In the genomic region with DNA sequence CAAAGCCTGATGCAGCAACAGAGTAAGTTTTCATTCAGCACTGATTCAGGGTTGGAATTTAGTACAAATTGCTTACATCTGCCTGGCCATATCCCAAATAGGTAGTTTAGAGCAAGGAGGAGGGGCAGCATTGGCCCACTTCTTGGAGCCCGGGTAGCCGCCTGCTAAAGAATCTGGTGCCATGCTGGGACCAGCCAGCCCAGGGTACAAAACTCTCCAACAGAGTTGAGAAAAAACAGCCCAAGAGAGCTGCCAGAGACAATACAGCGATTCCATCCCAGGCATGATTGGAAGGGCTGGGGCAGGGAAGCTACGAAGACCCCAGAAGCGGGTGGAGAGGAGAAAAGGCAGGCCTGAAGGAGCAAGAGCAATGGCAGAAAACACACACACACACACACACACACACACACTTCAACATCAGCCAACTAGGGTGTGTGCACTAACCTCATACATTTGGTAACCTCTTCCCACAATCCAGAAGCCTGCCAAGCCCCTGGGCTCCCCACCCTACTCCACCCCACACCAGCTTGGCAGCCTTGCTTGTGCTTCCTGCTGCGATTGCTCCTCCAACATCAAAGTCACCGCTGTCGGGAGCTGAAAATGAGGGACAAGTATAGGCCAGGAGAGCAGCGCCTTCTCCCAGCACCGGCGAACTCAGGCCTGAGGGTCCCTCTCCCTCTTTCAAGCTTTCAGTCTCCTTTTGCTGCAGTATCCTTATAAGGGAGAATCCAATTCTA, we compare ENCODE assay signal across 8 cellular contexts. TPM values are rescaled to one million over a fixed set of nuclear protein-coding genes. Genes with fewer than 3 reads are reported as not detected.
DNase-seq lines count a peak whose midpoint lies in the region; ATAC-seq, FAIRE-seq and TF ChIP-seq lines count a peak whose summit lies in the region.

No MANE protein-coding gene starts in this region.

- H3F3A ChIP-seq in SU-DHL-6 (ENCODE audit: insufficient read depth), result peaks cover 4% of the 10 kb centered on the region

- RAD21 ChIA-PET in HCT116 (lab: Charles Lee; ENCODE audit: low non-redundant PET in 1 of 2, low total read pairs in 2 of 2, uncharacterized antibody in 2 of 2, unreplicated experiment in 2 of 2), result interaction anchor here (0.9 to 1.9 kb wide), 3 partner anchors 10 to 47 kb away, joined by 3 to 8 read pairs (median 3); no protein-coding TSS in a partner anchor

- H3K27ac Mint-ChIP-seq in mesothelial cell of epicardium, result peak overlapping the region; percentile 98

- no peak overlapping the region for H2AK5ac ChIP-seq in H1 (ENCODE audit: low read depth, low read length)

- TF ChIP-seq CTCF in HCT116 (IDR thresholded peaks at IDR 0.05 in 2 of 3, conservative IDR thresholded peaks at IDR 0.05 in 1 of 3; ENCODE audit: borderline replicate concordance in 1 of 3, insufficient read depth in 1 of 3, low read depth in 2 of 3, low read length in 2 of 3), result no peak
- no peak for TF ChIP-seq CTCF in SU-DHL-6 (IDR thresholded peaks at IDR 0.05; ENCODE audit: insufficient read depth, low read length, poor library complexity, severe bottlenecking)
- TF ChIP-seq CTCF in H1 (IDR thresholded peaks at IDR 0.05; ENCODE audit: control extremely low read depth in 1 of 3, insufficient read depth in 1 of 3, low read depth in 1 of 3, low read length in 3 of 3), result no peak
- no peak for TF ChIP-seq CTCF in mesothelial cell of epicardium (IDR thresholded peaks at IDR 0.05; ENCODE audit: unreplicated experiment)
- TF ChIP-seq CTCF in upper lobe of right lung (IDR thresholded peaks at IDR 0.05), result no peak
- no peak for TF ChIP-seq CTCF in GM20000 (IDR thresholded peaks at IDR 0.05; ENCODE audit: extremely low read depth, missing control alignments)

- H3K79me2 ChIP-seq in HCT116 (ENCODE audit: insufficient read depth, low read length) (no peaks in the 10 kb centered on the region; the same call in 1 of the 2 replicates), SU-DHL-6 (ENCODE audit: insufficient read depth, low read length) (no peaks in the 10 kb centered on the region), H1 (ENCODE audit: control insufficient read depth in 1 of 2, insufficient read depth in 2 of 2, low read length in 2 of 2) (peaks cover 0 to 20% of the 10 kb centered on the region in 2 experiments; a peak in 2 of 4 replicates)

- H3K36me3 ChIP-seq in HCT116 (ENCODE audit: control insufficient read depth in 1 of 2, insufficient read depth in 2 of 2, low read length in 2 of 2) (no peaks in the 10 kb centered on the region), SU-DHL-6 (ENCODE audit: low read length) (no peaks in the 10 kb centered on the region), H1 (ENCODE audit: control insufficient read depth in 2 of 4, insufficient read depth in 4 of 4, low read length in 3 of 4) (no peaks in the 10 kb centered on the region), upper lobe of right lung (no peaks in the 10 kb centered on the region)

- H2BK20ac ChIP-seq in H1 (ENCODE audit: low read length), result no peak overlapping the region

- H3K4me1 ChIP-seq in HCT116 (ENCODE audit: control insufficient read depth in 1 of 2, insufficient read depth in 2 of 2, low read length in 2 of 2) (peaks cover 17 to 36% of the 10 kb centered on the region in 2 experiments), H1 (replicated peaks in 1 of 4; ENCODE audit: control insufficient read depth in 3 of 4, insufficient read depth in 4 of 4, low read length in 3 of 4) (peaks cover 0 to 14% (median 6%) of the 10 kb centered on the region in 4 experiments; a peak in 5 of 7 replicates), upper lobe of right lung (peaks cover 37% of the 10 kb centered on the region)

- H3K27me3 Mint-ChIP-seq in mesothelial cell of epicardium (ENCODE audit: low read depth), result no peaks in the 10 kb centered on the region

- no peak overlapping the region for H3K56ac ChIP-seq in H1 (replicated peaks; ENCODE audit: insufficient read length, low read depth, low read length)

- peak overlapping the region; percentile 45 for H2BK12ac ChIP-seq in H1 (ENCODE audit: low read depth, low read length)

- no peaks in the 10 kb centered on the region for H4K20me1 ChIP-seq in HCT116 (ENCODE audit: insufficient read depth)
- no peaks in the 10 kb centered on the region for H4K20me1 ChIP-seq in SU-DHL-6 (ENCODE audit: low read depth, low read length)
- H4K20me1 ChIP-seq in H1 (replicated peaks in 1 of 2; ENCODE audit: control insufficient read depth in 1 of 2, insufficient read depth in 2 of 2, low read length in 2 of 2), result no peaks in the 10 kb centered on the region

- 19% methylated on average over 11 of the region's 11 CpGs; no CpG with 5 or more reads in 1 of the 2 experiments for WGBS in H1 (ENCODE audit: extremely low coverage in 1 of 2, insufficient coverage in 1 of 2, insufficient read length in 1 of 2, insufficient replicate concordance in 2 of 2, low coverage in 1 of 2, low lambda C conversion rate in 2 of 2, missing lambda C conversion rate in 1 of 2), 2 experiments

- H3K27ac ChIP-seq in HCT116 (ENCODE audit: low read depth, low read length) (peak overlapping the region; percentile 97), SU-DHL-6 (ENCODE audit: low read depth, low read length) (no peak overlapping the region), H1 (ENCODE audit: low read depth, low read length) (no peak overlapping the region), upper lobe of right lung (peak overlapping the region; percentile 87)

- no peak for TF ChIP-seq RAD21 in HCT116 (IDR thresholded peaks at IDR 0.05; ENCODE audit: low read depth)
- no peak for TF ChIP-seq RAD21 in H1 (IDR thresholded peaks at IDR 0.05 in 1 of 2, conservative IDR thresholded peaks at IDR 0.05 in 1 of 2; ENCODE audit: low read depth in 2 of 2, low read length in 2 of 2)

- H3K27me3 ChIP-seq in HCT116 (ENCODE audit: insufficient read depth, low read length), result no peaks in the 10 kb centered on the region
- no peaks in the 10 kb centered on the region for H3K27me3 ChIP-seq in SU-DHL-6 (ENCODE audit: low read length)
- H3K27me3 ChIP-seq in H1 (replicated peaks in 1 of 4; ENCODE audit: control insufficient read depth in 3 of 4, extremely low read depth in 1 of 4, insufficient read depth in 3 of 4, low read length in 3 of 4), result peaks cover 0 to 3% (median under 1%) of the 10 kb centered on the region in 4 experiments; a peak in 2 of 7 replicates
- H3K27me3 ChIP-seq in upper lobe of right lung, result no peaks in the 10 kb centered on the region

- no peak for TF ChIP-seq POLR2A in HCT116 (IDR thresholded peaks at IDR 0.05; ENCODE audit: borderline replicate concordance, extremely low read depth, insufficient read depth, insufficient read length)
- no peak for TF ChIP-seq POLR2A in H1 (IDR thresholded peaks at IDR 0.05; ENCODE audit: control extremely low read depth in 1 of 2, low read depth in 2 of 2, low read length in 2 of 2)

- ATAC-seq in HCT116, result peak; percentile 17
- peak; percentile 65 for ATAC-seq in upper lobe of right lung

- H4K8ac ChIP-seq in H1 (ENCODE audit: extremely low read depth, insufficient read depth, low read length), result no peak overlapping the region

- FAIRE-seq in H1 (lab: Jason Lieb, UNC), result no peak

- H2BK120ac ChIP-seq in H1 (replicated peaks; ENCODE audit: low read depth, low read length), result no peak overlapping the region

- H3K4me3 Mint-ChIP-seq in mesothelial cell of epicardium, result peak overlapping the region; percentile 90

- peaks cover 29% of the 10 kb centered on the region for H3K4me1 Mint-ChIP-seq in mesothelial cell of epicardium

- intact Hi-C loops in HCT116 (cut with micrococcal nuclease) (no loop called here), upper lobe of right lung (cut with DNase I) (loop anchor here (5.0 kb wide), 1 partner anchor 46 kb away; no protein-coding TSS in a partner anchor)

- H3K23ac ChIP-seq in H1 (ENCODE audit: insufficient read length), result no peak overlapping the region

- H4K5ac ChIP-seq in H1 (ENCODE audit: insufficient read length, low read depth, low read length), result no peak overlapping the region

- no peaks in the 10 kb centered on the region for H3K9me2 ChIP-seq in HCT116 (ENCODE audit: insufficient read depth)
- H3K9me2 ChIP-seq in SU-DHL-6 (replicated peaks; ENCODE audit: insufficient read depth, low read length), result no peaks in the 10 kb centered on the region

- peak overlapping the region; percentile 54; the same call in 1 of the 2 replicates for H2BK5ac ChIP-seq in H1 (ENCODE audit: low read depth, low read length)

- peak overlapping the region; percentile 2 for H4K91ac ChIP-seq in H1 (replicated peaks; ENCODE audit: insufficient read length, low read length)

- no peak overlapping the region for H3K14ac ChIP-seq in H1 (ENCODE audit: insufficient read length)

- no peaks in the 10 kb centered on the region for H3K9me3 Mint-ChIP-seq in mesothelial cell of epicardium

- H3K9me3 ChIP-seq in HCT116 (ENCODE audit: control insufficient read depth in 1 of 2, insufficient read depth in 1 of 2, low read depth in 1 of 2, low read length in 2 of 2) (no peaks in the 10 kb centered on the region), SU-DHL-6 (ENCODE audit: insufficient read depth, low read length) (no peaks in the 10 kb centered on the region), H1 (ENCODE audit: insufficient read depth in 2 of 2, low read depth in 1 of 2, low read length in 1 of 2) (no peaks in the 10 kb centered on the region), upper lobe of right lung (no peaks in the 10 kb centered on the region)

- H3K9ac ChIP-seq in HCT116 (ENCODE audit: low read length), result peak overlapping the region; percentile 87
- H3K9ac ChIP-seq in SU-DHL-6 (ENCODE audit: low read length), result no peak overlapping the region
- H3K9ac ChIP-seq in H1 (replicated peaks in 1 of 4; ENCODE audit: extremely low read depth in 1 of 4, low read depth in 3 of 4, low read length in 3 of 4), result peak overlapping the region in 3 of 4 experiments; percentile 13 to 86 (median 77); a peak in 6 of 7 replicates

- H3K79me1 ChIP-seq in H1 (ENCODE audit: low read depth, low read length), result no peaks in the 10 kb centered on the region

- H3K4ac ChIP-seq in H1 (replicated peaks; ENCODE audit: insufficient read length, low read depth, low read length), result peak overlapping the region; percentile 34

- H3K4me3 ChIP-seq in HCT116 (replicated peaks in 1 of 2; ENCODE audit: low read depth in 1 of 2, low read length in 2 of 2) (peak overlapping the region; percentile 80 to 94), SU-DHL-6 (ENCODE audit: insufficient read depth, low read length, poor library complexity, severe bottlenecking) (no peak overlapping the region), H1 (ENCODE audit: extremely low read depth in 1 of 4, insufficient read depth in 2 of 4, low read depth in 3 of 4, low read length in 4 of 4) (peak overlapping the region; percentile 82 to 96 (median 94)), upper lobe of right lung (peak overlapping the region; percentile 62)

- peaks cover 3% of the 10 kb centered on the region for H3K36me3 Mint-ChIP-seq in mesothelial cell of epicardium

- H3K18ac ChIP-seq in H1 (ENCODE audit: extremely low read depth, low read length), result peak overlapping the region; percentile 87

- H3K4me2 ChIP-seq in HCT116 (ENCODE audit: low read length), result peak overlapping the region; percentile 100
- peak overlapping the region; percentile 63 for H3K4me2 ChIP-seq in SU-DHL-6 (ENCODE audit: low read depth, low read length, poor library complexity, severe bottlenecking)
- H3K4me2 ChIP-seq in H1 (ENCODE audit: insufficient read depth in 1 of 2, low read depth in 2 of 2, low read length in 2 of 2), result peak overlapping the region; percentile 80 to 94

- POLR2A ChIA-PET in HCT116 (lab: Charles Lee) (interaction anchor here (1.0 to 2.6 kb wide), 6 partner anchors 13 to 76 kb away, joined by 3 to 14 read pairs (median 5); partner anchors contain the start of gene MDM4), H1 (lab: Charles Lee; ENCODE audit: partially characterized antibody) (interaction anchor here (1.1 to 6.3 kb wide), 19 partner anchors 8 to 86 kb away, joined by 3 to 56 read pairs (median 13); partner anchors contain the start of gene MDM4)

- peaks cover 15% of the 10 kb centered on the region for H3K23me2 ChIP-seq in H1 (ENCODE audit: low read depth, low read length)

- CTCF ChIA-PET in HCT116 (lab: Charles Lee), result interaction anchor here (1.0 to 3.4 kb wide), 11 partner anchors 8 to 331 kb away, joined by 3 to 18 read pairs (median 5); no protein-coding TSS in a partner anchor
- CTCF ChIA-PET in H1 (lab: Charles Lee; ENCODE audit: partially characterized antibody), result interaction anchor here (0.9 to 49.0 kb wide), 10 partner anchors 11 to 286 kb away, joined by 3 to 2124 read pairs (median 6); no protein-coding TSS in a partner anchor

- DNase-seq in AG20443 (ENCODE audit: low spot score), result peak; percentile 83
- no peak for DNase-seq in HCT116 (ENCODE audit: low read depth, low spot score)
- DNase-seq in H1 (ENCODE audit: low read depth in 1 of 2, low spot score in 2 of 2), result peak in 1 of 2 experiments; percentile 74
- peak in 1 of 2 experiments; percentile 50 for DNase-seq in mesothelial cell of epicardium (ENCODE audit: low spot score in 2 of 2, unreplicated experiment in 2 of 2)
- DNase-seq in upper lobe of right lung, result peak; percentile 87
- DNase-seq in NCI-H1436 treated with DMSO at 0.1 percent for 48 hours (lab: John Stamatoyannopoulos, UW), result no peak
- DNase-seq in GM20000 (ENCODE audit: low spot score), result no peak

- TF ChIP-seq EP300 in H1 (IDR thresholded peaks at IDR 0.05; ENCODE audit: borderline replicate concordance in 1 of 2, low read depth in 2 of 2, low read length in 2 of 2), result no peak

- no peak overlapping the region for H2AFZ ChIP-seq in HCT116 (ENCODE audit: low read depth, low read length, poor library complexity, severe bottlenecking)
- no peak overlapping the region for H2AFZ ChIP-seq in SU-DHL-6 (ENCODE audit: low read depth, low read length, severe bottlenecking)
- H2AFZ ChIP-seq in H1 (ENCODE audit: low read length), result no peak overlapping the region

- no TSS peak for BruUV-seq in HCT116 (replicated peaks; lab: Mats Ljungman, UMichigan)

- H2BK15ac ChIP-seq in H1 (ENCODE audit: low read length), result no peak overlapping the region

RNA-seq across cellular contexts. Expression of gene PIK3C2B, which starts 1.3 kb away (rescaled TPM):
- total RNA-seq in HCT116 (2021; ENCODE audit: unreplicated experiment) (17.4 TPM), mesothelial cell of epicardium (36.3 to 39.6 TPM (median 39.5 TPM) in 3 replicates), upper lobe of right lung (47.3 TPM)
- polyA plus RNA-seq in HCT116 (2012), result 6.9 and 8.9 TPM in 2 replicates
- 36.7 and 36.9 TPM in 2 replicates for total RNA-seq in H1 (2021; fragmentation: NEBNext Ultra II Directional; extraction: Animal tissue kit (Norgen Biotek cat#: 25700))
- 20.4 and 26.0 TPM in 2 replicates for polyA plus RNA-seq in H1 (2011; rRNA removed)
- polyA plus RNA-seq in H1 (2011; cell fraction: cytosol; rRNA removed), result 15.9 TPM
- polyA plus RNA-seq in H1 (2011; cell fraction: nucleus; rRNA removed), result 30.4 TPM
- 11.3 to 13.9 TPM (median 12.5 TPM) in 4 replicates for polyA plus RNA-seq in H1 (2012, experiment 1 of 2)
- 8.4 TPM for polyA plus RNA-seq in H1 (2012, experiment 2 of 2)
- 8.5 TPM for polyA plus RNA-seq in H1 (2013, experiment 1 of 2)
- polyA plus RNA-seq in H1 (2013, experiment 2 of 2), result 7.8 TPM
- 44.4 and 55.8 TPM in 2 replicates for polyA minus RNA-seq in H1 (2011; rRNA and poly(A)+ RNA removed)
- polyA minus RNA-seq in H1 (2011; cell fraction: cytosol; rRNA and poly(A)+ RNA removed), result 30.4 TPM
- polyA minus RNA-seq in H1 (2011; cell fraction: nucleus; rRNA and poly(A)+ RNA removed), result 37.1 TPM

RNA-seq across cellular contexts. Expression of gene MDM4, which starts 22.9 kb away (rescaled TPM):
- total RNA-seq in HCT116 (2021; ENCODE audit: unreplicated experiment) (79.5 TPM), mesothelial cell of epicardium (132 to 154 TPM (median 136 TPM) in 3 replicates), upper lobe of right lung (84.5 TPM)
- polyA plus RNA-seq in HCT116 (2012), result 12.9 and 14.7 TPM in 2 replicates
- total RNA-seq in H1 (2021; fragmentation: NEBNext Ultra II Directional; extraction: Animal tissue kit (Norgen Biotek cat#: 25700)), result 81.7 and 84.9 TPM in 2 replicates
- polyA plus RNA-seq in H1 (2011; rRNA removed), result 10.0 and 10.8 TPM in 2 replicates
- 12.8 TPM for polyA plus RNA-seq in H1 (2011; cell fraction: cytosol; rRNA removed)
- 23.1 TPM for polyA plus RNA-seq in H1 (2011; cell fraction: nucleus; rRNA removed)
- 9.8 to 13.2 TPM (median 11.4 TPM) in 4 replicates for polyA plus RNA-seq in H1 (2012, experiment 1 of 2)
- polyA plus RNA-seq in H1 (2012, experiment 2 of 2), result 2.0 TPM
- polyA plus RNA-seq in H1 (2013, experiment 1 of 2), result 20.5 TPM
- 18.6 TPM for polyA plus RNA-seq in H1 (2013, experiment 2 of 2)
- polyA minus RNA-seq in H1 (2011; rRNA and poly(A)+ RNA removed), result 75.0 and 83.5 TPM in 2 replicates
- 26.9 TPM for polyA minus RNA-seq in H1 (2011; cell fraction: cytosol; rRNA and poly(A)+ RNA removed)
- polyA minus RNA-seq in H1 (2011; cell fraction: nucleus; rRNA and poly(A)+ RNA removed), result 109 TPM

Comparison
In these comparisons a context has a peak if more than half of its experiments do, and no peak if none do; other contexts are left out.
1. DNase-seq: peak in AG20443 (single experiment) and upper lobe of right lung (single experiment); none in HCT116 (single experiment), NCI-H1436 treated with DMSO at 0.1 percent for 48 hours (single experiment) and GM20000 (single experiment).
2. H3K27ac ChIP-seq: peak in HCT116 (single experiment) and upper lobe of right lung (single experiment); none in SU-DHL-6 (single experiment) and H1 (single experiment).
3. Peak in every context shown above with its lines, with median percentiles within 50 percentile points of each other: H3K4me2 ChIP-seq.